ENCODE assay signal across 8 cellular contexts in the genomic region with DNA sequence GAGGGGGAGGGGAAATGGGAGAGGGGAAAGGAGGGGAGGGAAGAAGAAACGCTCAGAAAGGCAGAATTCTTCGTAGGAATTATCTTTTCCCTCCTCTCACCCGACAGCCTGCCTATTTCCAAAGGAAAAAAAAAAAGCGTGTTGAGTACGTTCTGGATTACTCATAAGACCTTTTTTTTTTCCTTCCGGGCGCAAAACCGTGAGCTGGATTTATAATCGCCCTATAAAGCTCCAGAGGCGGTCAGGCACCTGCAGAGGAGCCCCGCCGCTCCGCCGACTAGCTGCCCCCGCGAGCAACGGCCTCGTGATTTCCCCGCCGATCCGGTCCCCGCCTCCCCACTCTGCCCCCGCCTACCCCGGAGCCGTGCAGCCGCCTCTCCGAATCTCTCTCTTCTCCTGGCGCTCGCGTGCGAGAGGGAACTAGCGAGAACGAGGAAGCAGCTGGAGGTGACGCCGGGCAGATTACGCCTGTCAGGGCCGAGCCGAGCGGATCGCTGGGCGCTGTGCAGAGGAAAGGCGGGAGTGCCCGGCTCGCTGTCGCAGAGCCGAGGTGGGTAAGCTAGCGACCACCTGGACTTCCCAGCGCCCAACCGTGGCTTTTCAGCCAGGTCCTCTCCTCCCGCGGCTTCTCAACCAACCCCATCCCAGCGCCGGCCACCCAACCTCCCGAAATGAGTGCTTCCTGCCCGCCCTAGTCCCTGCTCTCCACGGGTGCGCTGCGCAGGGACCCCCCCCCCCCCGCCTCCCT. TPM values are rescaled to one million over a fixed set of nuclear protein-coding genes. Genes with fewer than 3 reads are reported as not detected.
DNase-seq lines count a peak whose midpoint lies in the region; ATAC-seq lines count a peak whose summit lies in the region.

A gene (plus strand): TSS at position 389 of the 748 bp plus-strand sequence. CDS start 1,705 bp downstream, outside the sequence.

- peak within 1 kb of the TSS; percentile 82 for H3K4me2 ChIP-seq in mesenchymal stem cell (ENCODE audit: low read length, poor library complexity, severe bottlenecking)

- H3K4me3 ChIP-seq in mesenchymal stem cell (ENCODE audit: insufficient read depth in 1 of 2, low read depth in 1 of 2, low read length in 2 of 2), result peak within 1 kb of the TSS; percentile 31 to 65

- H3K4me1 ChIP-seq in mesenchymal stem cell (ENCODE audit: control insufficient read depth, insufficient read depth, low read depth, low read length), result peaks cover 31% of the 10 kb centered on the region

- H3K36me3 ChIP-seq in mesenchymal stem cell (ENCODE audit: control insufficient read depth in 1 of 2, insufficient read depth in 2 of 2, low read depth in 1 of 2, low read length in 2 of 2), result no peaks in the 10 kb centered on the region

- no peak within 1 kb of the TSS for H2AFZ ChIP-seq in mesenchymal stem cell (ENCODE audit: low read depth, low read length)

- no peak within 1 kb of the TSS for H2AK5ac ChIP-seq in mesenchymal stem cell (ENCODE audit: low read length, severe bottlenecking)

- no peak within 1 kb of the TSS for H2BK120ac ChIP-seq in mesenchymal stem cell (ENCODE audit: low read depth, low read length)

- peaks cover 87 to 88% of the 10 kb centered on the region in 2 experiments for H3K27me3 ChIP-seq in mesenchymal stem cell (ENCODE audit: control insufficient read depth in 1 of 2, insufficient read depth in 1 of 2, low read length in 2 of 2)

- H3K14ac ChIP-seq in mesenchymal stem cell (ENCODE audit: low read length in 2 of 2), result no peak within 1 kb of the TSS

- no peak within 1 kb of the TSS for H3K9ac ChIP-seq in mesenchymal stem cell (ENCODE audit: low read length)

- no peak within 1 kb of the TSS for H3K4ac ChIP-seq in mesenchymal stem cell (ENCODE audit: low read depth in 1 of 2, low read length in 2 of 2)

- no peak within 1 kb of the TSS for H4K91ac ChIP-seq in mesenchymal stem cell (ENCODE audit: low read length)

- H3K23ac ChIP-seq in mesenchymal stem cell (ENCODE audit: low read length in 2 of 2), result peak within 1 kb of the TSS in 1 of 2 experiments; percentile 65

- no peak within 1 kb of the TSS for H3K18ac ChIP-seq in mesenchymal stem cell (ENCODE audit: low read depth in 1 of 2, low read length in 2 of 2)

- no peaks in the 10 kb centered on the region for H3K79me1 ChIP-seq in mesenchymal stem cell (replicated peaks; ENCODE audit: low read length, poor library complexity, severe bottlenecking)

- H2BK5ac ChIP-seq in mesenchymal stem cell (ENCODE audit: low read depth, low read length, poor library complexity, severe bottlenecking), result no peak within 1 kb of the TSS

- peak; percentile 85 for DNase-seq in EL
- DNase-seq in NCI-H345 treated with DMSO at 0.1 percent for 48 hours (lab: John Stamatoyannopoulos, UW; ENCODE audit: unreplicated experiment), result peak; percentile 62
- peak; percentile 57 for DNase-seq in activated CD4-positive, alpha-beta T cell treated with anti-CD3 and anti-CD28 coated beads for 4 hours
- peak; percentile 24 for DNase-seq in effector CD4-positive, alpha-beta T cell
- DNase-seq in mesenchymal stem cell, result peak; percentile 48
- peak; percentile 57 to 65 for DNase-seq in stimulated activated CD8-positive, alpha-beta memory T cell treated with anti-CD3 and anti-CD28 coated beads, Interleukin-15, amount 100 ng/mL, for 48 hours (ENCODE audit: low read depth in 2 of 2)

- no peak within 1 kb of the TSS for H3K27ac ChIP-seq in mesenchymal stem cell (ENCODE audit: low read length, poor library complexity, severe bottlenecking)

- H3K9me3 ChIP-seq in mesenchymal stem cell (ENCODE audit: control insufficient read depth, low read length), result no peaks in the 10 kb centered on the region

- ATAC-seq in HG03135 (IDR thresholded peaks at IDR 0.05; ENCODE audit: unreplicated experiment) (peak; percentile 48), HG03469 (IDR thresholded peaks at IDR 0.05; ENCODE audit: unreplicated experiment) (no peak)

- H2BK12ac ChIP-seq in mesenchymal stem cell (ENCODE audit: low read length in 2 of 2), result no peak within 1 kb of the TSS

- no peak within 1 kb of the TSS for H4K8ac ChIP-seq in mesenchymal stem cell (ENCODE audit: low read length)

- WGBS in mesenchymal stem cell, result under 1% methylated on average over 35 of the region's 59 CpGs

- peak within 1 kb of the TSS; percentile 17 for H2BK15ac ChIP-seq in mesenchymal stem cell (ENCODE audit: low read depth, poor library complexity, severe bottlenecking)

RNA-seq across cellular contexts. Expression of the gene that starts here (rescaled TPM):
- not detected for polyA plus RNA-seq in mesenchymal stem cell (2013, experiment 1 of 2)
- polyA plus RNA-seq in mesenchymal stem cell (2013, experiment 2 of 2), result not detected

Comparison
In these comparisons a context has a peak if more than half of its experiments do, and no peak if none do; other contexts are left out.
1. DNase-seq: peak in every context shown above with its lines; median percentile 85 in EL; 62 in NCI-H345 treated with DMSO at 0.1 percent for 48 hours; 61 in stimulated activated CD8-positive, alpha-beta memory T cell treated with anti-CD3 and anti-CD28 coated beads, Interleukin-15, amount 100 ng/mL, for 48 hours; 57 in activated CD4-positive, alpha-beta T cell treated with anti-CD3 and anti-CD28 coated beads for 4 hours; 48 in mesenchymal stem cell; 24 in effector CD4-positive, alpha-beta T cell.